Comparison of ENCODE assay signal across 34 cellular contexts in genomic region chr1:232773752-232774151, GRCh38.
"Had no signal": no experiment of that assay in that cellular context is flagged by ENCODE, and none has a peak within 500 bp of the region (broad histone marks: within the 10 kb centered on the region; RNA-seq: fewer than 3 reads in every experiment).

No MANE protein-coding gene starts in this region.

- H3K36me3 ChIP-seq: ascending aorta, cardiac muscle cell, WERI-Rb-1 had no signal

- H3K36me3 Mint-ChIP-seq: activated CD4-positive, alpha-beta memory T cell treated with anti-CD3 and anti-CD28 coated beads for 36 hours; activated naive CD4-positive, alpha-beta T cell treated with anti-CD3 and anti-CD28 coated beads, Interleukin-2, amount 10 ng/mL, durations not matched to agents 7 days and 5 days; activated naive CD4-positive, alpha-beta T cell treated with anti-CD3 and anti-CD28 coated beads, Interleukin-2, amount 50 U/mL, for 24 hours; activated naive CD8-positive, alpha-beta T cell; activated naive CD8-positive, alpha-beta T cell treated with anti-CD3 and anti-CD28 coated beads, Interleukin-2, amount 10 ng/mL, durations not matched to agents 7 days and 5 days; brain had no signal

- H3K4me3 Mint-ChIP-seq: activated B cell treated with CpG ODN at 0.5 μM for 24 hours; activated CD4-positive, alpha-beta memory T cell treated with anti-CD3 and anti-CD28 coated beads for 36 hours; activated CD4-positive, alpha-beta T cell treated with anti-CD3 and anti-CD28 coated beads, Interleukin-2, amount 10 ng/mL, durations not matched to agents 24 days and 14 days; activated CD8-positive, alpha-beta T cell treated with anti-CD3 and anti-CD28 coated beads for 36 hours; activated naive CD4-positive, alpha-beta T cell treated with anti-CD3 and anti-CD28 coated beads, Interleukin-2, amount 10 ng/mL, durations not matched to agents 7 days and 5 days; activated naive CD4-positive, alpha-beta T cell treated with anti-CD3 and anti-CD28 coated beads, Interleukin-2, amount 50 U/mL, for 24 hours; activated naive CD8-positive, alpha-beta T cell; activated naive CD8-positive, alpha-beta T cell treated with anti-CD3 and anti-CD28 coated beads, Interleukin-2, amount 10 ng/mL, durations not matched to agents 7 days and 5 days; activated naive CD8-positive, alpha-beta T cell treated with anti-CD3 and anti-CD28 coated beads, Interleukin-2, amount 50 U/mL, for 24 hours; activated T-cell treated with anti-CD3 and anti-CD28 coated beads, Interleukin-2, amount 50 U/mL, for 24 hours; brain; central memory CD8-positive, alpha-beta T cell; T-helper 1 cell treated with Interleukin-12 subunit alpha and Interleukin-12 subunit beta and Interleukin-4 antibody, amounts not matched to agents 30 μg/mL and 1 μg/mL, for 36 hours; T-helper 2 cell treated with Interferon-gamma antibody and Interleukin-4, amounts not matched to agents 5 μg/mL and 100 μg/mL, for 36 hours had no signal

- H3K27me3 Mint-ChIP-seq: activated CD4-positive, alpha-beta memory T cell treated with anti-CD3 and anti-CD28 coated beads for 36 hours; activated CD8-positive, alpha-beta T cell treated with anti-CD3 and anti-CD28 coated beads for 36 hours; activated naive CD4-positive, alpha-beta T cell treated with anti-CD3 and anti-CD28 coated beads, Interleukin-2, amount 50 U/mL, for 24 hours had no signal

- H3K4me1 ChIP-seq: ascending aorta had no signal

- DNase-seq: activated B cell treated with CpG ODN at 0.5 μM for 24 hours; activated CD4-positive, alpha-beta memory T cell treated with anti-CD3 and anti-CD28 coated beads for 36 hours; activated CD4-positive, alpha-beta T cell treated with anti-CD3 and anti-CD28 coated beads for 4 hours; activated CD4-positive, alpha-beta T cell treated with anti-CD3 and anti-CD28 coated beads, Interleukin-2, amount 10 ng/mL, durations not matched to agents 24 days and 14 days; activated CD4-positive, alpha-beta T cell treated with anti-CD3 and anti-CD28 coated beads, Interleukin-2, amount 50 U/mL, for 1 hour; activated CD4-positive, alpha-beta T cell treated with anti-CD3 and anti-CD28 coated beads, Interleukin-2, amount 50 U/mL, for 4 hours; activated CD4-positive, CD25-positive, alpha-beta regulatory T cell treated with anti-CD3 and anti-CD28 coated beads, Interleukin-2, amount 50 U/mL, for 72 hours; activated CD8-positive, alpha-beta memory T cell treated with anti-CD3 and anti-CD28 coated beads, Interleukin-2, amount 50 U/mL, for 48 hours; activated CD8-positive, alpha-beta T cell treated with anti-CD3 and anti-CD28 coated beads for 36 hours; activated effector memory CD4-positive, alpha-beta T cell treated with Interleukin-2 at 50 U/mL for 16 hours; activated gamma-delta T cell; activated naive CD4-positive, alpha-beta T cell treated with anti-CD3 and anti-CD28 coated beads, Interleukin-2, amount 10 ng/mL, durations not matched to agents 7 days and 5 days; activated naive CD4-positive, alpha-beta T cell treated with Interleukin-2 at 50 U/mL for 16 hours; activated naive CD8-positive, alpha-beta T cell treated with anti-CD3 and anti-CD28 coated beads, Interleukin-2, amount 10 ng/mL, durations not matched to agents 7 days and 5 days; activated naive CD8-positive, alpha-beta T cell treated with anti-CD3 and anti-CD28 coated beads, Interleukin-2, amount 50 U/mL, for 24 hours; activated T-cell treated with anti-CD3 and anti-CD28 coated beads, Interleukin-2, amount 50 U/mL, for 24 hours; activated T-cell treated with anti-CD3 and anti-CD28 coated beads, Interleukin-2, amount 50 U/mL, for 48 hours; amygdala; anterior cingulate cortex; caudate nucleus; cerebellar nuclear complex; T-helper 1 cell; T-helper 2 cell; T-helper 9 cell; WERI-Rb-1 had no signal

- H3K9me3 Mint-ChIP-seq: activated B cell treated with CpG ODN at 0.5 μM for 24 hours; activated CD4-positive, alpha-beta memory T cell treated with anti-CD3 and anti-CD28 coated beads for 36 hours; activated CD4-positive, alpha-beta T cell treated with anti-CD3 and anti-CD28 coated beads, Interleukin-2, amount 10 ng/mL, durations not matched to agents 24 days and 14 days; activated CD8-positive, alpha-beta T cell treated with anti-CD3 and anti-CD28 coated beads for 36 hours; activated naive CD4-positive, alpha-beta T cell treated with anti-CD3 and anti-CD28 coated beads, Interleukin-2, amount 10 ng/mL, durations not matched to agents 7 days and 5 days; activated naive CD4-positive, alpha-beta T cell treated with anti-CD3 and anti-CD28 coated beads, Interleukin-2, amount 50 U/mL, for 24 hours; activated naive CD8-positive, alpha-beta T cell treated with anti-CD3 and anti-CD28 coated beads, Interleukin-2, amount 10 ng/mL, durations not matched to agents 7 days and 5 days; activated naive CD8-positive, alpha-beta T cell treated with anti-CD3 and anti-CD28 coated beads, Interleukin-2, amount 50 U/mL, for 24 hours; activated T-cell treated with anti-CD3 and anti-CD28 coated beads, Interleukin-2, amount 50 U/mL, for 24 hours; activated T-helper 2 cell treated with anti-CD3 and anti-CD28 coated beads, Interferon-gamma antibody, Interleukin-2, Interleukin-4, amounts not matched to agents 10 μg/mL and 5 μg/mL and 100 μg/mL, durations not matched to agents 14 hours and 24 hours and 36 hours; central memory CD8-positive, alpha-beta T cell; T-helper 1 cell treated with Interleukin-12 subunit alpha and Interleukin-12 subunit beta and Interleukin-4 antibody, amounts not matched to agents 30 μg/mL and 1 μg/mL, for 36 hours; T-helper 2 cell treated with Interferon-gamma antibody and Interleukin-4, amounts not matched to agents 5 μg/mL and 100 μg/mL, for 36 hours had no signal

- H3K27ac ChIP-seq: ascending aorta, cardiac muscle cell, WERI-Rb-1 had no signal

- H3K27me3 ChIP-seq: ascending aorta, cardiac muscle cell had no signal

- H3K4me3 ChIP-seq: ascending aorta, cardiac muscle cell had no signal

- ATAC-seq: activated CD8-positive, alpha-beta T cell treated with anti-CD3 and anti-CD28 coated beads for 36 hours; activated naive CD8-positive, alpha-beta T cell treated with anti-CD3 and anti-CD28 coated beads, Interleukin-2, amount 50 U/mL, for 24 hours had no signal

- H3K9me3 ChIP-seq: ascending aorta had no signal

- H3K27ac Mint-ChIP-seq: activated B cell treated with CpG ODN at 0.5 μM for 24 hours; activated CD4-positive, alpha-beta memory T cell treated with anti-CD3 and anti-CD28 coated beads for 36 hours; activated CD4-positive, alpha-beta T cell treated with anti-CD3 and anti-CD28 coated beads, Interleukin-2, amount 10 ng/mL, durations not matched to agents 24 days and 14 days; activated CD8-positive, alpha-beta T cell treated with anti-CD3 and anti-CD28 coated beads for 36 hours; activated naive CD4-positive, alpha-beta T cell treated with anti-CD3 and anti-CD28 coated beads, Interleukin-2, amount 10 ng/mL, durations not matched to agents 7 days and 5 days; activated naive CD4-positive, alpha-beta T cell treated with anti-CD3 and anti-CD28 coated beads, Interleukin-2, amount 50 U/mL, for 24 hours; activated naive CD8-positive, alpha-beta T cell; activated naive CD8-positive, alpha-beta T cell treated with anti-CD3 and anti-CD28 coated beads, Interleukin-2, amount 10 ng/mL, durations not matched to agents 7 days and 5 days; activated naive CD8-positive, alpha-beta T cell treated with anti-CD3 and anti-CD28 coated beads, Interleukin-2, amount 50 U/mL, for 24 hours; activated T-cell treated with anti-CD3 and anti-CD28 coated beads, Interleukin-2, amount 50 U/mL, for 24 hours; activated T-helper 2 cell treated with anti-CD3 and anti-CD28 coated beads, Interferon-gamma antibody, Interleukin-2, Interleukin-4, amounts not matched to agents 10 μg/mL and 5 μg/mL and 100 μg/mL, durations not matched to agents 14 hours and 24 hours and 36 hours; brain; T-helper 1 cell treated with Interleukin-12 subunit alpha and Interleukin-12 subunit beta and Interleukin-4 antibody, amounts not matched to agents 30 μg/mL and 1 μg/mL, for 36 hours; T-helper 2 cell treated with Interferon-gamma antibody and Interleukin-4, amounts not matched to agents 5 μg/mL and 100 μg/mL, for 36 hours had no signal

- H3K4me1 Mint-ChIP-seq: activated B cell treated with CpG ODN at 0.5 μM for 24 hours; activated CD4-positive, alpha-beta T cell treated with anti-CD3 and anti-CD28 coated beads, Interleukin-2, amount 10 ng/mL, durations not matched to agents 24 days and 14 days; activated naive CD4-positive, alpha-beta T cell treated with anti-CD3 and anti-CD28 coated beads, Interleukin-2, amount 10 ng/mL, durations not matched to agents 7 days and 5 days; activated naive CD4-positive, alpha-beta T cell treated with anti-CD3 and anti-CD28 coated beads, Interleukin-2, amount 50 U/mL, for 24 hours; activated naive CD8-positive, alpha-beta T cell treated with anti-CD3 and anti-CD28 coated beads, Interleukin-2, amount 10 ng/mL, durations not matched to agents 7 days and 5 days; activated naive CD8-positive, alpha-beta T cell treated with anti-CD3 and anti-CD28 coated beads, Interleukin-2, amount 50 U/mL, for 24 hours; central memory CD8-positive, alpha-beta T cell had no signal
